In the genomic region with DNA sequence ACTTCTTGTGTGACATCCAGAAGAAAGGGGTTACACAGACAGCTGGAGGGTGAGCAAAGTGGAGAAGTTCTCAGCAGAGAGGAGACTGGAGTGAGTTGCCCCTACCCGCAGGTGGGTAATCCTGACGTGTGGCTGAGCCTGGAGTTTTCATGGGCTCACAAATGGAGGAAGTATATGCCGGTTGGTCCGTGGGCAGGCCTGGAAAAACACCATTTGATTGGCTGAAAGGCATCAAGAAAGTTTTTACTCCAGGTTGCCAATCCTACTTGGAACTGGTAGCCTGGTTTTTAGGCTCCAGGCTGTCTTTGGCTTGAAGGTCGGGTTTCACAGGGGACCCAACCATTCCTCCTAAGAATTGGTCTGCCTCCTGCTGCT, we compare ENCODE assay signal across 18 cellular contexts.
DNase-seq lines count a peak whose midpoint lies in the region; ATAC-seq and TF ChIP-seq lines count a peak whose summit lies in the region.
"Had no signal": no experiment of that assay in that cellular context is flagged by ENCODE, and none has a peak within 500 bp of the region (broad histone marks: within the 10 kb centered on the region; RNA-seq: fewer than 3 reads in every experiment).

No MANE protein-coding gene starts in this region.

- ATAC-seq in WTC11: peak; percentile 60; the same call in 1 of the 2 replicates
- ATAC-seq in GM18858 (IDR thresholded peaks at IDR 0.05; ENCODE audit: unreplicated experiment): no peak
- ATAC-seq in natural killer cell: no peak
- ATAC-seq: activated T-helper 17 cell treated with anti-CD3 and anti-CD28 coated beads, Interleukin-2, amount 50 U/mL, for 72 hours had no signal

- H3K9me3 Mint-ChIP-seq in WTC11 (peaks cover 17% of the 10 kb centered on the region), natural killer cell (peaks cover 10 to 18% of the 10 kb centered on the region in 2 donors)

- H3K27ac Mint-ChIP-seq in WTC11: no peak overlapping the region
- no peak overlapping the region for H3K27ac Mint-ChIP-seq in natural killer cell
- H3K27ac Mint-ChIP-seq: activated T-helper 17 cell treated with anti-CD3 and anti-CD28 coated beads, Interleukin-2, amount 50 U/mL, for 72 hours; CD4-positive, alpha-beta memory T cell; naive B cell had no signal

- peaks cover 7% of the 10 kb centered on the region for H3K4me1 Mint-ChIP-seq in WTC11
- no peaks in the 10 kb centered on the region for H3K4me1 Mint-ChIP-seq in natural killer cell
- H3K4me1 Mint-ChIP-seq: activated T-helper 17 cell treated with anti-CD3 and anti-CD28 coated beads, Interleukin-2, amount 50 U/mL, for 72 hours; CD4-positive, alpha-beta memory T cell; naive B cell had no signal

- intact Hi-C loops in natural killer cell (cut with micrococcal nuclease): no loop called here

- H3K9me3 ChIP-seq in AG04450 (ENCODE audit: control insufficient read depth, insufficient read depth, low read length): peaks cover 12% of the 10 kb centered on the region
- H3K9me3 ChIP-seq: adrenal gland, esophagus muscularis mucosa had no signal

- CTCF ChIA-PET in AG04450 (lab: Charles Lee): no interaction called here
- CTCF ChIA-PET in WTC11 (lab: Charles Lee): interaction anchor here (0.8 kb wide), 1 partner anchor 86 kb away, joined by 3 read pairs; no protein-coding TSS in a partner anchor

- H3K4me3 ChIP-seq in AG04450 (ENCODE audit: low read depth, low read length): peak overlapping the region; percentile 57
- H3K4me3 ChIP-seq: adrenal gland, cardiac muscle cell, lung had no signal

- no peaks in the 10 kb centered on the region for H3K27me3 Mint-ChIP-seq in WTC11 (ENCODE audit: low read depth)
- no peaks in the 10 kb centered on the region for H3K27me3 Mint-ChIP-seq in natural killer cell (ENCODE audit: low read depth in 2 of 2)
- H3K27me3 Mint-ChIP-seq: activated T-helper 17 cell treated with anti-CD3 and anti-CD28 coated beads, Interleukin-2, amount 50 U/mL, for 72 hours; CD4-positive, alpha-beta memory T cell; naive B cell had no signal

- no peaks in the 10 kb centered on the region for H3K27me3 ChIP-seq in AG04450 (ENCODE audit: control insufficient read depth, insufficient read depth, low read length)
- H3K27me3 ChIP-seq: adrenal gland, cardiac muscle cell, esophagus muscularis mucosa had no signal

- H3K27ac ChIP-seq in AG04450 (ENCODE audit: low read depth, low read length): peak overlapping the region; percentile 81
- H3K27ac ChIP-seq: adrenal gland, cardiac muscle cell, esophagus muscularis mucosa had no signal

- no peak for TF ChIP-seq CTCF in AG04450 (IDR thresholded peaks at IDR 0.05; ENCODE audit: low read depth, low read length)
- no peak for TF ChIP-seq CTCF in WTC11 (IDR thresholded peaks at IDR 0.05)
- TF ChIP-seq CTCF in natural killer cell (IDR thresholded peaks at IDR 0.05): no peak

- H3K4me3 Mint-ChIP-seq in WTC11: no peak overlapping the region
- no peak overlapping the region for H3K4me3 Mint-ChIP-seq in natural killer cell
- H3K4me3 Mint-ChIP-seq: activated T-helper 17 cell treated with anti-CD3 and anti-CD28 coated beads, Interleukin-2, amount 50 U/mL, for 72 hours; CD4-positive, alpha-beta memory T cell; naive B cell had no signal

- no peaks in the 10 kb centered on the region for H3K36me3 Mint-ChIP-seq in WTC11
- H3K36me3 Mint-ChIP-seq in natural killer cell: no peaks in the 10 kb centered on the region
- H3K36me3 Mint-ChIP-seq: CD4-positive, alpha-beta memory T cell; naive B cell had no signal

- POLR2A ChIA-PET in AG04450 (lab: Yijun Ruan, JAX): no interaction called here
- POLR2A ChIA-PET in WTC11 (lab: Charles Lee): no interaction called here

- DNase-seq in AG04450 (ENCODE audit: low read depth, low spot score) (no peak), M059J (ENCODE audit: low read depth) (peak; percentile 85), NCI-H526 (lab: John Stamatoyannopoulos, UW) (peak; percentile 74 to 81), WTC11 (ENCODE audit: low spot score) (no peak), natural killer cell (no peak)
- DNase-seq in activated CD4-positive, CD25-positive, alpha-beta regulatory T cell (lab: John Stamatoyannopoulos, UW): no peak
- no peak for DNase-seq in stimulated activated CD4-positive, alpha-beta T cell treated with anti-CD3 and anti-CD28 coated beads, Interleukin-12 subunit alpha, Interleukin-12 subunit beta, amount 100 ng/mL, for 4 hours
- DNase-seq: DND-41; naive B cell; NCI-H226; stimulated activated CD4-positive, alpha-beta T cell treated with anti-CD3 and anti-CD28 coated beads, Interleukin-2, amount 100 ng/mL, for 48 hours had no signal

TF ChIP-seq in WTC11, 78 proteins besides CTCF, POLR2A, EP300 and RAD21:
- TF ChIP-seq FOXJ3 (CRISPR knock-in tag; IDR thresholded peaks at IDR 0.05; ENCODE audit: borderline replicate concordance) (no peak), ZNF671 (CRISPR knock-in tag; IDR thresholded peaks at IDR 0.05) (no peak)
- TF ChIP-seq, protein P1, sequence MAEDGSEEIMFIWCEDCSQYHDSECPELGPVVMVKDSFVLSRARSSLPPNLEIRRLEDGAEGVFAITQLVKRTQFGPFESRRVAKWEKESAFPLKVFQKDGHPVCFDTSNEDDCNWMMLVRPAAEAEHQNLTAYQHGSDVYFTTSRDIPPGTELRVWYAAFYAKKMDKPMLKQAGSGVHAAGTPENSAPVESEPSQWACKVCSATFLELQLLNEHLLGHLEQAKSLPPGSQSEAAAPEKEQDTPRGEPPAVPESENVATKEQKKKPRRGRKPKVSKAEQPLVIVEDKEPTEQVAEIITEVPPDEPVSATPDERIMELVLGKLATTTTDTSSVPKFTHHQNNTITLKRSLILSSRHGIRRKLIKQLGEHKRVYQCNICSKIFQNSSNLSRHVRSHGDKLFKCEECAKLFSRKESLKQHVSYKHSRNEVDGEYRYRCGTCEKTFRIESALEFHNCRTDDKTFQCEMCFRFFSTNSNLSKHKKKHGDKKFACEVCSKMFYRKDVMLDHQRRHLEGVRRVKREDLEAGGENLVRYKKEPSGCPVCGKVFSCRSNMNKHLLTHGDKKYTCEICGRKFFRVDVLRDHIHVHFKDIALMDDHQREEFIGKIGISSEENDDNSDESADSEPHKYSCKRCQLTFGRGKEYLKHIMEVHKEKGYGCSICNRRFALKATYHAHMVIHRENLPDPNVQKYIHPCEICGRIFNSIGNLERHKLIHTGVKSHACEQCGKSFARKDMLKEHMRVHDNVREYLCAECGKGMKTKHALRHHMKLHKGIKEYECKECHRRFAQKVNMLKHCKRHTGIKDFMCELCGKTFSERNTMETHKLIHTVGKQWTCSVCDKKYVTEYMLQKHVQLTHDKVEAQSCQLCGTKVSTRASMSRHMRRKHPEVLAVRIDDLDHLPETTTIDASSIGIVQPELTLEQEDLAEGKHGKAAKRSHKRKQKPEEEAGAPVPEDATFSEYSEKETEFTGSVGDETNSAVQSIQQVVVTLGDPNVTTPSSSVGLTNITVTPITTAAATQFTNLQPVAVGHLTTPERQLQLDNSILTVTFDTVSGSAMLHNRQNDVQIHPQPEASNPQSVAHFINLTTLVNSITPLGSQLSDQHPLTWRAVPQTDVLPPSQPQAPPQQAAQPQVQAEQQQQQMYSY (CRISPR knock-in tag; IDR thresholded peaks at IDR 0.05): 0 out of 2 replicates have a peak, but pooled peaks have one; percentile 13

Comparison
In these comparisons a context has a peak if more than half of its experiments do, and no peak if none do; other contexts are left out.
1. DNase-seq: peak in M059J (single experiment) and NCI-H526 (2 of 2); none in AG04450 (single experiment), WTC11 (single experiment), activated CD4-positive, CD25-positive, alpha-beta regulatory T cell (0 of 4), natural killer cell (single experiment) and stimulated activated CD4-positive, alpha-beta T cell treated with anti-CD3 and anti-CD28 coated beads, Interleukin-12 subunit alpha, Interleukin-12 subunit beta, amount 100 ng/mL, for 4 hours (single experiment).